In the genomic region with DNA sequence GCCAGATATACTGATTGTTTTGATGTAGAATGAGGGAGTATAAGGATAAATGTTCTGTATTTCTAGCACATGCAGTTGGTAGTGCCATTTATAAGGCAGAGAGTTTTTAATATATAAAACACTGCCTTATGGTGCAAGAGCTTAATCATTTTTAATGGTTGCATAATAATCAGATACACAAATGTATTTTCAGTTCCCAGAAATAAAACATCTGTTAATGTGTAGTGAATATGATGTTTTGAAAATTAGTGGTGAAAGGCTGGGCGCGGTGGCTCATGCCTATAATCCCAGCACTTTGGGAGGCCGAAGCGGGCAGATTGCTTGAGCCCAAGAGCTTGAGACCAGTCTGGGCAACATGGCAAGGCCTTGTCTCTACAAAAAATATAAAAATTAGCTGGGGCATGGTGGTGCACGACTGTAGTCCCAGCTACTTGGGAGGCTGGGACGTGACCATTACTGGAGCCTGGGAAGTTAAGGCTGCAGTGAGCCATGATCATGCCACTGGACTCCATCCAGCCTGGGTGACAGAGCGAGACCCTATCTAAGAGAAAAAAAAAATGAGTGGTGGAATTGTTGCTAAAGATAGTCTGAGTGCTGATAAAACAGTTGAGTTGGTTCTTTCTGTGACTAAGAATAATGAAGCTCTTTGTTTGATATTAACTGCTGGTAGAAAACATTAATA, we compare ENCODE assay signal across 20 cellular contexts. TPM values are rescaled to one million over a fixed set of nuclear protein-coding genes. Genes with fewer than 3 reads are reported as not detected.
DNase-seq lines count a peak whose midpoint lies in the region; ATAC-seq, FAIRE-seq and TF ChIP-seq lines count a peak whose summit lies in the region.
"Had no signal": no experiment of that assay in that cellular context is flagged by ENCODE, and none has a peak within 500 bp of the region (broad histone marks: within the 10 kb centered on the region; RNA-seq: fewer than 3 reads in every experiment).

No MANE protein-coding gene starts in this region.

- TF ChIP-seq POLR2A in K562 (conservative IDR thresholded peaks at IDR 0.05) (no peak), ovary (IDR thresholded peaks at IDR 0.05) (no peak)

- DNase-seq in COLO829 (ENCODE audit: low spot score) (peak; percentile 52), K562 (ENCODE audit: extremely low read depth in 1 of 4, low spot score in 3 of 4) (peak in 2 of 4 experiments; percentile 19 to 78), left cardiac atrium (peak; percentile 66), psoas muscle (no peak), ovary (no peak)
- DNase-seq in CD4-positive, alpha-beta memory T cell = no peak
- DNase-seq: glutamatergic neuron; islet precursor cell; NCI-H345; NK-92 treated with Interleukin-12 subunit alpha and Interleukin-12 subunit beta, amount 100 ng/mL, for 24 hours; occipital lobe; stimulated activated naive CD8-positive, alpha-beta T cell treated with anti-CD3 and anti-CD28 coated beads, Interleukin-15, Interleukin-2, amounts not matched to agents 100 U/mL and 50 U/mL, for 24 hours; T-helper 1 cell had no signal

- H3K36me3 Mint-ChIP-seq in CD4-positive, alpha-beta memory T cell = peaks cover 24 to 26% of the 10 kb centered on the region in 2 donors

- no peaks in the 10 kb centered on the region for H3K27me3 ChIP-seq in K562 (ENCODE audit: control insufficient read depth in 2 of 2, insufficient read depth in 2 of 2, low read length in 2 of 2)
- no peaks in the 10 kb centered on the region for H3K27me3 ChIP-seq in psoas muscle (ENCODE audit: insufficient read depth in 3 of 3, low read length in 2 of 3)
- H3K27me3 ChIP-seq in CD4-positive, alpha-beta memory T cell (ENCODE audit: insufficient read depth, low read length) = no peaks in the 10 kb centered on the region
- H3K27me3 ChIP-seq in ovary = no peaks in the 10 kb centered on the region

- POLR2A ChIA-PET in K562 (lab: Yijun Ruan, JAX) = interaction anchor here (0.7 to 5.1 kb wide), 8 partner anchors 9 to 42 kb away, joined by 3 to 46 read pairs (median 3); no protein-coding TSS in a partner anchor
- POLR2A ChIA-PET in CD4-positive, alpha-beta memory T cell (lab: Charles Lee; ENCODE audit: partially characterized antibody) = no interaction called here

- TF ChIP-seq RAD21 in K562 (CRISPR knock-in tag; conservative IDR thresholded peaks at IDR 0.05 in 1 of 2, IDR thresholded peaks at IDR 0.05 in 1 of 2) = no peak

- peak overlapping the region in 1 of 8 donors; percentile 51 for H3K4me3 Mint-ChIP-seq in CD4-positive, alpha-beta memory T cell
- H3K4me3 Mint-ChIP-seq: GM23338 had no signal

- peaks cover 23% of the 10 kb centered on the region; the same call in 2 of the 3 replicates for H3K36me3 ChIP-seq in K562 (ENCODE audit: control insufficient read depth, insufficient read depth, low read length)
- H3K36me3 ChIP-seq in psoas muscle (ENCODE audit: insufficient read depth in 1 of 2, low read depth in 1 of 2) = peaks cover 0 to 4% of the 10 kb centered on the region in 2 donors
- H3K36me3 ChIP-seq in CD4-positive, alpha-beta memory T cell (ENCODE audit: insufficient read depth, low read length) = peaks cover 1% of the 10 kb centered on the region
- H3K36me3 ChIP-seq in ovary = no peaks in the 10 kb centered on the region

- 25% methylated on average over 7 of the region's 7 CpGs for WGBS in K562 (ENCODE audit: insufficient coverage, low coverage, missing lambda C conversion rate)
- 69 to 85% (median 73%) methylated on average over 7 of the region's 7 CpGs for WGBS in psoas muscle, 3 donors
- WGBS in ovary, 3 donors = 92 to 93% (median 92%) methylated on average over 7 of the region's 7 CpGs

- CTCF ChIA-PET in K562 (lab: Yijun Ruan, JAX; ENCODE audit: low intra/inter-chr PET ratio) = no interaction called here
- CTCF ChIA-PET in CD4-positive, alpha-beta memory T cell (lab: Charles Lee; ENCODE audit: partially characterized antibody) = interaction anchor here (0.6 to 1.2 kb wide), 3 partner anchors 15 to 36 kb away, joined by 3 read pairs; no protein-coding TSS in a partner anchor

- ATAC-seq in K562 (peak; percentile 86), left cardiac atrium (peak; percentile 87 to 90), psoas muscle (peak in 3 of 4 donors; percentile 27 to 65 (median 53)), GM19467 (IDR thresholded peaks at IDR 0.05; ENCODE audit: unreplicated experiment) (no peak), HG02571 (IDR thresholded peaks at IDR 0.05; ENCODE audit: unreplicated experiment) (no peak)
- ATAC-seq: activated CD4-positive, CD25-positive, alpha-beta regulatory T cell treated with anti-CD3 and anti-CD28 coated beads, Interleukin-2, amount 50 U/mL, for 24 hours; GM12878; GM23338; stimulated activated naive CD8-positive, alpha-beta T cell treated with anti-CD3 and anti-CD28 coated beads, Interleukin-15, Interleukin-2, amounts not matched to agents 100 U/mL and 50 U/mL, for 24 hours had no signal

- TF ChIP-seq CTCF in K562 (IDR thresholded peaks at IDR 0.05 in 2 of 3, conservative IDR thresholded peaks at IDR 0.05 in 1 of 3; ENCODE audit: insufficient read depth in 2 of 3, low read depth in 1 of 3, low read length in 3 of 3) = no peak
- no peak for TF ChIP-seq CTCF in psoas muscle (IDR thresholded peaks at IDR 0.05)
- TF ChIP-seq CTCF in ovary (IDR thresholded peaks at IDR 0.05) = no peak

- no peak overlapping the region for H3K4me3 ChIP-seq in K562
- H3K4me3 ChIP-seq in psoas muscle = peak overlapping the region; percentile 11
- no peak overlapping the region for H3K4me3 ChIP-seq in CD4-positive, alpha-beta memory T cell (ENCODE audit: low read length in 2 of 2)
- no peak overlapping the region for H3K4me3 ChIP-seq in ovary
- H3K4me3 ChIP-seq: GM12878, GM23338 had no signal

- H3K27ac Mint-ChIP-seq in CD4-positive, alpha-beta memory T cell = no peak overlapping the region
- H3K27ac Mint-ChIP-seq: activated T-helper 2 cell treated with anti-CD3 and anti-CD28 coated beads, Interferon-gamma antibody, Interleukin-2, Interleukin-4, amounts not matched to agents 10 μg/mL and 5 μg/mL and 100 μg/mL, durations not matched to agents 14 hours and 24 hours and 36 hours; GM23338 had no signal

- intact Hi-C loops in K562 (cut with micrococcal nuclease) = no loop called here
- intact Hi-C loops in left cardiac atrium (cut with DNase I) = no loop called here
- intact Hi-C loops in psoas muscle (cut with DNase I) = no loop called here
- intact Hi-C loops in CD4-positive, alpha-beta memory T cell (cut with micrococcal nuclease) = no loop called here
- intact Hi-C loops in ovary (cut with DNase I) = no loop called here

- FAIRE-seq in K562 (lab: Jason Lieb, UNC) = peak; percentile 86
- FAIRE-seq: G401.6, GM12878 had no signal

- H3K79me2 ChIP-seq in K562 (ENCODE audit: control insufficient read depth, insufficient read depth, low read length) = peaks cover 54% of the 10 kb centered on the region

- in situ Hi-C loops in K562 (cut with MboI) = no loop called here

- BruUV-seq in K562 (replicated peaks; lab: Mats Ljungman, UMichigan) = no TSS peak

- H3K4me1 ChIP-seq in K562 (replicated peaks in 1 of 2; ENCODE audit: control insufficient read depth in 2 of 2, insufficient read depth in 2 of 2, low read length in 2 of 2) = peaks cover 4 to 20% of the 10 kb centered on the region in 2 experiments; a peak in 3 of 5 replicates
- H3K4me1 ChIP-seq in psoas muscle = peaks cover 26% of the 10 kb centered on the region
- no peaks in the 10 kb centered on the region for H3K4me1 ChIP-seq in CD4-positive, alpha-beta memory T cell (ENCODE audit: insufficient read depth, low read length)
- H3K4me1 ChIP-seq in ovary (ENCODE audit: insufficient read depth) = no peaks in the 10 kb centered on the region

- H3K4me1 Mint-ChIP-seq in CD4-positive, alpha-beta memory T cell = peaks cover 8 to 22% (median 15%) of the 10 kb centered on the region in 4 donors
- H3K4me1 Mint-ChIP-seq: GM23338 had no signal

- H3K27ac ChIP-seq in K562 (ENCODE audit: extremely low read depth, low read depth, low read length) (peak overlapping the region; percentile 70), psoas muscle (peak overlapping the region; percentile 64), ovary (no peak overlapping the region)
- no peak overlapping the region for H3K27ac ChIP-seq in CD4-positive, alpha-beta memory T cell (ENCODE audit: low read depth, low read length)

- H4K20me1 ChIP-seq in K562 (replicated peaks; ENCODE audit: control insufficient read depth, insufficient read depth, low read length) = no peaks in the 10 kb centered on the region

- H3K9me3 Mint-ChIP-seq in CD4-positive, alpha-beta memory T cell = no peaks in the 10 kb centered on the region
- H3K9me3 Mint-ChIP-seq: GM23338 had no signal

- no peaks in the 10 kb centered on the region for H3K27me3 Mint-ChIP-seq in CD4-positive, alpha-beta memory T cell

- peak overlapping the region; percentile 21; the same call in 1 of the 2 replicates for H3K4me2 ChIP-seq in K562 (ENCODE audit: insufficient read depth, low read length)
- H3K4me2 ChIP-seq: GM23338 had no signal

- H3K9me1 ChIP-seq in K562 (ENCODE audit: control insufficient read depth, insufficient read depth, low read length) = no peaks in the 10 kb centered on the region

- H2AFZ ChIP-seq in K562 (ENCODE audit: low read depth, low read length) = peak overlapping the region; percentile 57
- H2AFZ ChIP-seq: GM23338 had no signal

- peak overlapping the region in 1 of 2 experiments; percentile 57; a peak in 3 of 4 replicates for H3K9ac ChIP-seq in K562 (ENCODE audit: insufficient read depth in 1 of 2, low read depth in 2 of 2, low read length in 2 of 2)

- peak; percentile 78; the same call in 1 of the 2 replicates for TF ChIP-seq EP300 in K562 (IDR thresholded peaks at IDR 0.05; ENCODE audit: low read length)
- no peak for TF ChIP-seq EP300 in ovary (IDR thresholded peaks at IDR 0.05)

- H3K9me3 ChIP-seq in K562 (replicated peaks; ENCODE audit: control insufficient read depth, insufficient read depth, low read depth, low read length) (no peaks in the 10 kb centered on the region; the same call in 1 of the 2 replicates), psoas muscle (no peaks in the 10 kb centered on the region), ovary (no peaks in the 10 kb centered on the region)
- no peaks in the 10 kb centered on the region for H3K9me3 ChIP-seq in CD4-positive, alpha-beta memory T cell (ENCODE audit: control insufficient read depth in 1 of 2, low read length in 2 of 2)

RNA-seq across cellular contexts. Expression of a gene that starts 29.3 kb away (rescaled TPM):
- 50.5 and 176 TPM in 2 replicates for total RNA-seq in K562 (2011; cell fraction: chromatin; rRNA removed; ENCODE audit: low replicate concordance)
- total RNA-seq in K562 (2011; cell fraction: nucleolus; rRNA removed) = 36.2 and 41.2 TPM in 2 replicates
- 79.1 and 117 TPM in 2 replicates for total RNA-seq in K562 (2011; cell fraction: nucleoplasm; rRNA removed)
- total RNA-seq in K562 (2014; rRNA removed) = 28.0 and 28.4 TPM in 2 replicates
- 48.1 and 60.1 TPM in 2 replicates for total RNA-seq in K562 (2014; rRNA removed; fragmentation: Illumina TruSeq; extraction: Trizol)
- total RNA-seq in K562 (2015; rRNA removed; fragmentation: Illumina TruSeq; extraction: Trizol) = 38.2 and 38.5 TPM in 2 replicates
- total RNA-seq in K562 (2021) = 44.8 and 46.3 TPM in 2 replicates
- polyA plus RNA-seq in K562 (2011; rRNA removed) = 46.9 and 60.6 TPM in 2 replicates
- 18.1 and 24.5 TPM in 2 replicates for polyA plus RNA-seq in K562 (2011; cell fraction: cytosol; rRNA removed)
- 15.1 and 21.3 TPM in 2 replicates for polyA plus RNA-seq in K562 (2011; cell fraction: nucleus; rRNA removed)
- polyA plus RNA-seq in K562 (2012) = 28.2 and 30.6 TPM in 2 replicates
- polyA plus RNA-seq in K562 (2014; fragmentation: Illumina TruSeq; extraction: Trizol) = 35.1 and 43.6 TPM in 2 replicates
- 10 to 100 TPM; 12.7 to 22.8 TPM for polyA plus RNA-seq in K562 (2014; fragmentation: Nextera tagmentation; extraction: Ambion mirVana)
- 30.8 and 35.5 TPM in 2 replicates for polyA plus RNA-seq in K562 (2014; rRNA removed)
- 169 and 177 TPM in 2 replicates for polyA minus RNA-seq in K562 (2011; rRNA and poly(A)+ RNA removed)
- polyA minus RNA-seq in K562 (2011; cell fraction: cytosol; rRNA and poly(A)+ RNA removed) = 28.0 and 38.7 TPM in 2 replicates
- 23.8 and 47.7 TPM in 2 replicates for polyA minus RNA-seq in K562 (2011; cell fraction: nucleus; rRNA and poly(A)+ RNA removed)
- 10 to 100 TPM; 38.7 to 42.5 TPM for total RNA-seq in left cardiac atrium
- total RNA-seq in psoas muscle = 10 to 100 TPM; 24.3 to 32.3 (median 25.6) TPM
- 10 to 100 TPM in 2 of 3 donors, 1 to 10 TPM in 1; 7.9 to 23.5 (median 10.5) TPM for polyA plus RNA-seq in psoas muscle
- total RNA-seq in CD4-positive, alpha-beta memory T cell = 10 to 100 TPM; 37.5 to 37.7 TPM
- polyA plus RNA-seq in CD4-positive, alpha-beta memory T cell = 10 to 100 TPM in 1 of 2 donors, 1 to 10 TPM in 1; 6.2 to 13.9 TPM
- 10 to 100 TPM; 18.8 to 38.5 (median 29.6) TPM for total RNA-seq in ovary
- 10 to 100 TPM; 11.8 to 35.3 TPM for polyA plus RNA-seq in ovary

RNA-seq across cellular contexts. Expression of a gene that starts 37.3 kb away (rescaled TPM):
- total RNA-seq in K562 (2011; cell fraction: chromatin; rRNA removed; ENCODE audit: low replicate concordance) = 29.0 and 61.5 TPM in 2 replicates
- total RNA-seq in K562 (2011; cell fraction: nucleolus; rRNA removed) = 20.3 and 30.8 TPM in 2 replicates
- total RNA-seq in K562 (2011; cell fraction: nucleoplasm; rRNA removed) = 35.7 and 51.3 TPM in 2 replicates
- total RNA-seq in K562 (2014; rRNA removed) = 7.1 and 8.3 TPM in 2 replicates
- 10.7 and 11.9 TPM in 2 replicates for total RNA-seq in K562 (2014; rRNA removed; fragmentation: Illumina TruSeq; extraction: Trizol)
- 9.2 and 10.3 TPM in 2 replicates for total RNA-seq in K562 (2015; rRNA removed; fragmentation: Illumina TruSeq; extraction: Trizol)
- total RNA-seq in K562 (2021) = 15.7 and 18.2 TPM in 2 replicates
- polyA plus RNA-seq in K562 (2011; rRNA removed) = 12.0 and 12.7 TPM in 2 replicates
- 3.3 and 5.6 TPM in 2 replicates for polyA plus RNA-seq in K562 (2011; cell fraction: cytosol; rRNA removed)
- polyA plus RNA-seq in K562 (2011; cell fraction: nucleus; rRNA removed) = 10.7 and 12.7 TPM in 2 replicates
- polyA plus RNA-seq in K562 (2012) = 8.9 and 13.0 TPM in 2 replicates
- polyA plus RNA-seq in K562 (2014; fragmentation: Illumina TruSeq; extraction: Trizol) = 13.5 and 15.2 TPM in 2 replicates
- 1 to 10 TPM; 6.2 to 9.0 TPM for polyA plus RNA-seq in K562 (2014; fragmentation: Nextera tagmentation; extraction: Ambion mirVana)
- 9.8 and 11.2 TPM in 2 replicates for polyA plus RNA-seq in K562 (2014; rRNA removed)
- polyA minus RNA-seq in K562 (2011; rRNA and poly(A)+ RNA removed) = 21.3 and 22.2 TPM in 2 replicates
- 4.9 and 10.8 TPM in 2 replicates for polyA minus RNA-seq in K562 (2011; cell fraction: cytosol; rRNA and poly(A)+ RNA removed)
- 27.1 and 36.1 TPM in 2 replicates for polyA minus RNA-seq in K562 (2011; cell fraction: nucleus; rRNA and poly(A)+ RNA removed)
- total RNA-seq in left cardiac atrium = 10 to 100 TPM; 12.4 to 13.3 TPM
- total RNA-seq in psoas muscle = 1 to 10 TPM; 7.6 to 8.8 (median 8.3) TPM
- polyA plus RNA-seq in psoas muscle = 1 to 10 TPM; 3.0 to 3.6 (median 3.4) TPM
- total RNA-seq in CD4-positive, alpha-beta memory T cell = 10 to 100 TPM; 18.8 to 24.1 TPM
- 1 to 10 TPM; 6.1 to 8.9 TPM for polyA plus RNA-seq in CD4-positive, alpha-beta memory T cell
- total RNA-seq in ovary = 10 to 100 TPM; 20.3 to 29.5 (median 23.9) TPM
- 1 to 10 TPM; 8.7 to 9.8 TPM for polyA plus RNA-seq in ovary

Comparison
In these comparisons a context has a peak if more than half of its experiments do, and no peak if none do; other contexts are left out.
1. DNase-seq: peak in COLO829 (single experiment) and left cardiac atrium (single experiment); none in psoas muscle (0 of 2), CD4-positive, alpha-beta memory T cell (0 of 5) and ovary (0 of 5).
2. ATAC-seq: peak in K562 (single experiment), left cardiac atrium (2 of 2) and psoas muscle (3 of 4); none in GM19467 (single experiment) and HG02571 (single experiment).
3. H3K27ac ChIP-seq: peak in K562 (single experiment) and psoas muscle (single experiment); none in CD4-positive, alpha-beta memory T cell (single experiment) and ovary (0 of 2).